ENCODE assay signal across 8 cellular contexts in genomic region chr17:83079340-83079747, GRCh38. TPM values are rescaled to one million over a fixed set of nuclear protein-coding genes. Genes with fewer than 3 reads are reported as not detected.
DNase-seq lines count a peak whose midpoint lies in the region; ATAC-seq and TF ChIP-seq lines count a peak whose summit lies in the region.

Gene METRNL (plus strand): TSS chr17:83079609. CDS start chr17:83079816, 207 bp downstream.

- H3K36me3 ChIP-seq in rectal smooth muscle tissue (ENCODE audit: control insufficient read depth, insufficient read depth, low read length): peaks cover 3% of the 10 kb centered on the region

- H3K4me3 ChIP-seq in astrocyte of the spinal cord (ENCODE audit: low read depth, low read length) (peak within 1 kb of the TSS; percentile 52), rectal smooth muscle tissue (ENCODE audit: low read length) (peak within 1 kb of the TSS; percentile 63)

- H3K27ac ChIP-seq in rectal smooth muscle tissue (ENCODE audit: low read depth, low read length): peak within 1 kb of the TSS; percentile 72

- TF ChIP-seq CTCF in astrocyte of the spinal cord (IDR thresholded peaks at IDR 0.05; ENCODE audit: low read depth, low read length): no peak

- no peak within 1 kb of the TSS for H3K9ac ChIP-seq in rectal smooth muscle tissue (ENCODE audit: low read length)

- no peaks in the 10 kb centered on the region for H3K27me3 ChIP-seq in rectal smooth muscle tissue (ENCODE audit: control insufficient read depth, insufficient read depth, low read length)

- peaks cover 10% of the 10 kb centered on the region for H3K4me1 ChIP-seq in rectal smooth muscle tissue (ENCODE audit: control insufficient read depth, insufficient read depth, low read length)

- intact Hi-C loops in T-helper 2 cell treated with Interferon-gamma antibody and Interleukin-4, amounts not matched to agents 100 ng/mL and 5 ng/mL, for 36 hours (cut with micrococcal nuclease): loop anchor here (1.0 kb wide), 1 partner anchor 28 kb away; no protein-coding TSS in a partner anchor

- DNase-seq in NCI-H1417 (lab: John Stamatoyannopoulos, UW) (peak; percentile 36 to 66 (median 43)), NCI-H1417 treated with DMSO at 0.1 percent for 48 hours (lab: John Stamatoyannopoulos, UW) (no peak), astrocyte of the spinal cord (ENCODE audit: low read depth, low spot score) (peak; percentile 63), hippocampal formation (lab: John Stamatoyannopoulos, UW) (peak; percentile 28 to 56)

- in situ Hi-C loops in astrocyte of the spinal cord (cut with HindIII; ENCODE audit: low sequenced_read_pairs): no loop called here

- ATAC-seq in HG03521 (IDR thresholded peaks at IDR 0.05; ENCODE audit: unreplicated experiment) (peak; percentile 46), GM18520 (IDR thresholded peaks at IDR 0.05; ENCODE audit: unreplicated experiment) (no peak)

RNA-seq across cellular contexts. Expression of gene METRNL, which starts in this region (rescaled TPM):
- 8.5 and 10.3 TPM in 2 replicates for total RNA-seq in T-helper 2 cell treated with Interferon-gamma antibody and Interleukin-4, amounts not matched to agents 100 ng/mL and 5 ng/mL, for 36 hours
